ENCODE assay signal across 24 cellular contexts in the genomic region with DNA sequence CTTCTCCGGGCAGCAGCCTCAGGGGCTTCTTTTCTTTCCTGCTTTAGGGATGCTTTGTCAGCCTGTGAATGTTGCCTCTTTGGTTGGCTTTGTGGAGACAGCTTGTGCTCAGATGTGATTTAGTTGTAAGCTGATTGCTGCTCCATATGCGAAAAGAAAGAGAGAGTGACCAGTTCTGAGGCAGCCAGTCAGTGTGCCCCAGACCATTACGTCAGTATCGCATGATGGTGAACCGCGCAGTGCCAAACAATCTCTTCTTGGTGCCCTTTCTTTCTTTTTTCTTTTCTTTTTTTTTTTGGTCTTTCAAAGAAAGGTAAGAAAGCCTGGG. TPM values are rescaled to one million over a fixed set of nuclear protein-coding genes. Genes with fewer than 3 reads are reported as not detected.
DNase-seq lines count a peak whose midpoint lies in the region; ATAC-seq, FAIRE-seq and TF ChIP-seq lines count a peak whose summit lies in the region.
"Had no signal": no experiment of that assay in that cellular context is flagged by ENCODE, and none has a peak within 500 bp of the region (broad histone marks: within the 10 kb centered on the region; RNA-seq: fewer than 3 reads in every experiment).

No MANE protein-coding gene starts in this region.

- FAIRE-seq in astrocyte (lab: Jason Lieb, UNC): no peak
- FAIRE-seq: GM12878 had no signal

- peak overlapping the region; percentile 73 for H2AFZ ChIP-seq in astrocyte (ENCODE audit: low read depth, low read length)

- no peaks in the 10 kb centered on the region for H3K79me2 ChIP-seq in astrocyte (ENCODE audit: insufficient read depth, low read length)

- no peaks in the 10 kb centered on the region for H3K36me3 ChIP-seq in HUES48 (ENCODE audit: control insufficient read depth, insufficient read depth, low read length)
- no peaks in the 10 kb centered on the region for H3K36me3 ChIP-seq in astrocyte (ENCODE audit: insufficient read depth, low read length)
- H3K36me3 ChIP-seq in testis (ENCODE audit: low read depth, missing control alignments): no peaks in the 10 kb centered on the region
- H3K36me3 ChIP-seq: BLaER1, ovary, stomach had no signal

- peak overlapping the region; percentile 72 for H3K4me2 ChIP-seq in astrocyte (ENCODE audit: low read length)
- H3K4me2 ChIP-seq: BLaER1 had no signal

- no peaks in the 10 kb centered on the region for H3K9me3 ChIP-seq in HUES48 (ENCODE audit: control insufficient read depth, insufficient read depth, low read length)
- no peaks in the 10 kb centered on the region for H3K9me3 ChIP-seq in astrocyte (ENCODE audit: insufficient read depth, low read depth, low read length)
- H3K9me3 ChIP-seq in testis: no peaks in the 10 kb centered on the region
- H3K9me3 ChIP-seq: BLaER1, ovary, stomach had no signal

- DNase-seq in astrocyte (ENCODE audit: low read depth) (peak; percentile 45), hippocampal formation (lab: John Stamatoyannopoulos, UW) (peak; percentile 55 to 75), putamen (ENCODE audit: low spot score) (peak; percentile 83), kidney tubule cell (ENCODE audit: low spot score) (no peak), chondrocyte (ENCODE audit: low spot score) (no peak), testis (no peak)
- DNase-seq: activated CD4-positive, alpha-beta T cell treated with anti-CD3 and anti-CD28 coated beads, Interleukin-2, amount 50 U/mL, for 48 hours; amniotic stem cell; effector CD8-positive, alpha-beta T cell; EL; H7; MV-4-11; NCI-H2107; ovary; SHP77 treated with DMSO at 0.1 percent for 48 hours; stimulated activated CD4-positive, alpha-beta T cell treated with anti-CD3 and anti-CD28 coated beads, Interleukin-12 subunit alpha, Interleukin-12 subunit beta, amount 100 ng/mL, for 4 hours; stomach; T1000 had no signal

- H3K27ac ChIP-seq in HUES48 (ENCODE audit: low read depth, low read length) (peak overlapping the region; percentile 6), astrocyte (ENCODE audit: low read depth, low read length) (no peak overlapping the region), testis (no peak overlapping the region)
- H3K27ac ChIP-seq: BLaER1, ovary, stomach had no signal

- no peak for TF ChIP-seq CTCF in astrocyte (IDR thresholded peaks at IDR 0.05; ENCODE audit: insufficient read depth, low read depth, low read length)
- no peak for TF ChIP-seq CTCF in chondrocyte (IDR thresholded peaks at IDR 0.05)
- TF ChIP-seq CTCF in testis (IDR thresholded peaks at IDR 0.05): no peak

- no peak overlapping the region for H3K4me3 ChIP-seq in HUES48 (ENCODE audit: low read depth, low read length)
- H3K4me3 ChIP-seq in astrocyte (ENCODE audit: insufficient read depth, low read depth, low read length): peak overlapping the region; percentile 41
- no peak overlapping the region for H3K4me3 ChIP-seq in testis
- H3K4me3 ChIP-seq: BLaER1, GM12878, ovary, stomach had no signal

- H3K9me3 Mint-ChIP-seq in astrocyte (ENCODE audit: unreplicated experiment) (no peaks in the 10 kb centered on the region), chondrocyte (ENCODE audit: low read depth) (no peaks in the 10 kb centered on the region)
- H3K9me3 Mint-ChIP-seq: activated T-helper 2 cell treated with anti-CD3 and anti-CD28 coated beads, Interferon-gamma antibody, Interleukin-2, Interleukin-4, amounts not matched to agents 10 μg/mL and 5 μg/mL and 100 μg/mL, durations not matched to agents 14 hours and 24 hours and 36 hours had no signal

- no peak for TF ChIP-seq POLR2A in testis (IDR thresholded peaks at IDR 0.05)

- H3K36me3 Mint-ChIP-seq in astrocyte (ENCODE audit: low read depth, unreplicated experiment) (no peaks in the 10 kb centered on the region), chondrocyte (ENCODE audit: low read depth) (no peaks in the 10 kb centered on the region)

- H3K27ac Mint-ChIP-seq in astrocyte (ENCODE audit: unreplicated experiment) (no peak overlapping the region), chondrocyte (ENCODE audit: unreplicated experiment) (no peak overlapping the region)
- H3K27ac Mint-ChIP-seq: activated T-helper 2 cell treated with anti-CD3 and anti-CD28 coated beads, Interferon-gamma antibody, Interleukin-2, Interleukin-4, amounts not matched to agents 10 μg/mL and 5 μg/mL and 100 μg/mL, durations not matched to agents 14 hours and 24 hours and 36 hours had no signal

- H4K20me1 ChIP-seq in astrocyte (ENCODE audit: insufficient read depth, low read length): no peaks in the 10 kb centered on the region
- H4K20me1 ChIP-seq: BLaER1 had no signal

- H3K4me1 ChIP-seq in HUES48 (ENCODE audit: control insufficient read depth, insufficient read depth, low read length) (peaks cover 36% of the 10 kb centered on the region), astrocyte (ENCODE audit: insufficient read depth, low read length) (no peaks in the 10 kb centered on the region), testis (no peaks in the 10 kb centered on the region)
- H3K4me1 ChIP-seq: BLaER1, stomach had no signal

- intact Hi-C loops in testis (cut with DNase I; ENCODE audit: low total_unique reads): no loop called here

- H3K4me3 Mint-ChIP-seq in astrocyte (ENCODE audit: unreplicated experiment) (no peak overlapping the region), chondrocyte (ENCODE audit: unreplicated experiment) (no peak overlapping the region)

- H3K27me3 Mint-ChIP-seq in astrocyte (ENCODE audit: low read depth, unreplicated experiment) (no peaks in the 10 kb centered on the region), chondrocyte (ENCODE audit: low read depth) (peaks cover 17% of the 10 kb centered on the region)

- H3K9ac ChIP-seq in HUES48 (ENCODE audit: low read depth, low read length) (no peak overlapping the region), astrocyte (ENCODE audit: low read length) (no peak overlapping the region)
- H3K9ac ChIP-seq: BLaER1 had no signal

- no peaks in the 10 kb centered on the region for H3K27me3 ChIP-seq in HUES48 (ENCODE audit: control insufficient read depth, insufficient read depth, low read length)
- H3K27me3 ChIP-seq in astrocyte (ENCODE audit: insufficient read depth, low read length): no peaks in the 10 kb centered on the region
- H3K27me3 ChIP-seq in testis: no peaks in the 10 kb centered on the region
- H3K27me3 ChIP-seq: BLaER1, ovary, stomach had no signal

- ATAC-seq in HG03039 (IDR thresholded peaks at IDR 0.05; ENCODE audit: unreplicated experiment): no peak
- ATAC-seq: GM12878 had no signal

- no peaks in the 10 kb centered on the region for H3K4me1 Mint-ChIP-seq in astrocyte (ENCODE audit: low read depth, unreplicated experiment)
- peaks cover 4% of the 10 kb centered on the region for H3K4me1 Mint-ChIP-seq in chondrocyte (ENCODE audit: low read depth)

- 90 to 92% methylated on average over 6 of the region's 6 CpGs for whole genome bisulfite sequencing in testis, 2 donors

RNA-seq across cellular contexts. Expression of a gene that starts 44.1 kb away (rescaled TPM):
- 6.9 and 7.3 TPM in 2 replicates for total RNA-seq in astrocyte
- total RNA-seq in chondrocyte: 8.2 to 9.1 TPM (median 8.7 TPM) in 3 replicates
- 1 to 10 TPM; 3.9 TPM for total RNA-seq in testis
- polyA plus RNA-seq in testis (ENCODE audit: insufficient read depth, low read depth, low replicate concordance): 3.6 TPM

RNA-seq across cellular contexts. Expression of a gene that starts 53.7 kb away (rescaled TPM):
- total RNA-seq in astrocyte (0.43 and 1.1 TPM in 2 replicates), chondrocyte (not detected in 3 replicates), testis (not detected)
- polyA plus RNA-seq in testis (ENCODE audit: insufficient read depth, low read depth, low replicate concordance): not detected
- total RNA-seq: activated T-helper 2 cell treated with anti-CD3 and anti-CD28 coated beads, Interferon-gamma antibody, Interleukin-2, Interleukin-4, amounts not matched to agents 10 μg/mL and 5 μg/mL and 100 μg/mL, durations not matched to agents 14 hours and 24 hours and 36 hours; GM12878; mononuclear cell; ovary had no signal
- polyA plus RNA-seq: GM12878, ovary, stomach had no signal

Comparison
In these comparisons a context has a peak if more than half of its experiments do, and no peak if none do; other contexts are left out.
1. DNase-seq: peak in astrocyte (single experiment), hippocampal formation (2 of 2) and putamen (single experiment); none in kidney tubule cell (single experiment), chondrocyte (single experiment) and testis (single experiment).